2 cellular contexts compared by ENCODE assay signal in genomic region chr15:90870354-90871096, GRCh38.
TF ChIP-seq lines count a peak whose summit lies in the region.

No MANE protein-coding gene starts in this region.

TF ChIP-seq in endothelial cell of umbilical vein, 7 proteins besides CTCF, POLR2A, EP300 and RAD21 (continued from another document):
- TF ChIP-seq, protein P1, sequence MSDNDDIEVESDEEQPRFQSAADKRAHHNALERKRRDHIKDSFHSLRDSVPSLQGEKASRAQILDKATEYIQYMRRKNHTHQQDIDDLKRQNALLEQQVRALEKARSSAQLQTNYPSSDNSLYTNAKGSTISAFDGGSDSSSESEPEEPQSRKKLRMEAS (IDR thresholded peaks at IDR 0.05; ENCODE audit: insufficient read depth, insufficient read length): no peak
- no peak for TF ChIP-seq JUN (IDR thresholded peaks at IDR 0.05; ENCODE audit: borderline replicate concordance, insufficient read depth, insufficient read length, low read depth)
- TF ChIP-seq POLR2AphosphoS5 (IDR thresholded peaks at IDR 0.05; ENCODE audit: insufficient read depth, low read depth, low read length): no peak
- TF ChIP-seq EZH2 (IDR thresholded peaks at IDR 0.05; ENCODE audit: borderline replicate concordance, low read depth, low read length, severe bottlenecking): no peak
- no peak for TF ChIP-seq MYC (IDR thresholded peaks at IDR 0.05; ENCODE audit: low read depth, low read length)
- TF ChIP-seq GATA2 (IDR thresholded peaks at IDR 0.05; ENCODE audit: insufficient read depth, insufficient read length, low read depth, low read length): no peak
TF ChIP-seq in endothelial cell of umbilical vein: peak in this region for 0.

TF ChIP-seq in neural cell, 6 proteins besides CTCF, POLR2A, EP300 and RAD21 (continued from another document):
- TF ChIP-seq, protein P2, sequence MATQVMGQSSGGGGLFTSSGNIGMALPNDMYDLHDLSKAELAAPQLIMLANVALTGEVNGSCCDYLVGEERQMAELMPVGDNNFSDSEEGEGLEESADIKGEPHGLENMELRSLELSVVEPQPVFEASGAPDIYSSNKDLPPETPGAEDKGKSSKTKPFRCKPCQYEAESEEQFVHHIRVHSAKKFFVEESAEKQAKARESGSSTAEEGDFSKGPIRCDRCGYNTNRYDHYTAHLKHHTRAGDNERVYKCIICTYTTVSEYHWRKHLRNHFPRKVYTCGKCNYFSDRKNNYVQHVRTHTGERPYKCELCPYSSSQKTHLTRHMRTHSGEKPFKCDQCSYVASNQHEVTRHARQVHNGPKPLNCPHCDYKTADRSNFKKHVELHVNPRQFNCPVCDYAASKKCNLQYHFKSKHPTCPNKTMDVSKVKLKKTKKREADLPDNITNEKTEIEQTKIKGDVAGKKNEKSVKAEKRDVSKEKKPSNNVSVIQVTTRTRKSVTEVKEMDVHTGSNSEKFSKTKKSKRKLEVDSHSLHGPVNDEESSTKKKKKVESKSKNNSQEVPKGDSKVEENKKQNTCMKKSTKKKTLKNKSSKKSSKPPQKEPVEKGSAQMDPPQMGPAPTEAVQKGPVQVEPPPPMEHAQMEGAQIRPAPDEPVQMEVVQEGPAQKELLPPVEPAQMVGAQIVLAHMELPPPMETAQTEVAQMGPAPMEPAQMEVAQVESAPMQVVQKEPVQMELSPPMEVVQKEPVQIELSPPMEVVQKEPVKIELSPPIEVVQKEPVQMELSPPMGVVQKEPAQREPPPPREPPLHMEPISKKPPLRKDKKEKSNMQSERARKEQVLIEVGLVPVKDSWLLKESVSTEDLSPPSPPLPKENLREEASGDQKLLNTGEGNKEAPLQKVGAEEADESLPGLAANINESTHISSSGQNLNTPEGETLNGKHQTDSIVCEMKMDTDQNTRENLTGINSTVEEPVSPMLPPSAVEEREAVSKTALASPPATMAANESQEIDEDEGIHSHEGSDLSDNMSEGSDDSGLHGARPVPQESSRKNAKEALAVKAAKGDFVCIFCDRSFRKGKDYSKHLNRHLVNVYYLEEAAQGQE (IDR thresholded peaks at IDR 0.05; ENCODE audit: borderline replicate concordance): no peak
- TF ChIP-seq POLR2AphosphoS5 (IDR thresholded peaks at IDR 0.05) (no peak), SMC3 (conservative IDR thresholded peaks at IDR 0.05; ENCODE audit: poor library complexity) (no peak), EZH2 (IDR thresholded peaks at IDR 0.05; ENCODE audit: borderline replicate concordance, insufficient read depth, low read length, poor library complexity, severe bottlenecking) (no peak), TAF1 (IDR thresholded peaks at IDR 0.05; ENCODE audit: low read depth) (no peak)
